ENCODE assay signal across 1 cellular context in genomic region chr2:119158563-119159347, GRCh38.
TF ChIP-seq lines count a peak whose summit lies in the region.

C1QL2 (minus strand) TSS chr2:119158751; CDS start chr2:119158269, 482 bp downstream.

TF ChIP-seq in IMR-90, 13 proteins besides CTCF, POLR2A, EP300 and RAD21:
- TF ChIP-seq FOS (IDR thresholded peaks at IDR 0.05; ENCODE audit: low read depth, low read length): no peak
- no peak for TF ChIP-seq RCOR1 (IDR thresholded peaks at IDR 0.05; ENCODE audit: insufficient replicate concordance, low read length)
- TF ChIP-seq ELK1 (IDR thresholded peaks at IDR 0.05; ENCODE audit: borderline replicate concordance, low read depth, low read length): no peak
- no peak for TF ChIP-seq MAZ (IDR thresholded peaks at IDR 0.05; ENCODE audit: borderline replicate concordance, low read depth, low read length)
- TF ChIP-seq SMC3 (IDR thresholded peaks at IDR 0.05; ENCODE audit: low read depth, low read length): no peak
